Comparison of ENCODE assay signal across 8 cellular contexts in the genomic region with DNA sequence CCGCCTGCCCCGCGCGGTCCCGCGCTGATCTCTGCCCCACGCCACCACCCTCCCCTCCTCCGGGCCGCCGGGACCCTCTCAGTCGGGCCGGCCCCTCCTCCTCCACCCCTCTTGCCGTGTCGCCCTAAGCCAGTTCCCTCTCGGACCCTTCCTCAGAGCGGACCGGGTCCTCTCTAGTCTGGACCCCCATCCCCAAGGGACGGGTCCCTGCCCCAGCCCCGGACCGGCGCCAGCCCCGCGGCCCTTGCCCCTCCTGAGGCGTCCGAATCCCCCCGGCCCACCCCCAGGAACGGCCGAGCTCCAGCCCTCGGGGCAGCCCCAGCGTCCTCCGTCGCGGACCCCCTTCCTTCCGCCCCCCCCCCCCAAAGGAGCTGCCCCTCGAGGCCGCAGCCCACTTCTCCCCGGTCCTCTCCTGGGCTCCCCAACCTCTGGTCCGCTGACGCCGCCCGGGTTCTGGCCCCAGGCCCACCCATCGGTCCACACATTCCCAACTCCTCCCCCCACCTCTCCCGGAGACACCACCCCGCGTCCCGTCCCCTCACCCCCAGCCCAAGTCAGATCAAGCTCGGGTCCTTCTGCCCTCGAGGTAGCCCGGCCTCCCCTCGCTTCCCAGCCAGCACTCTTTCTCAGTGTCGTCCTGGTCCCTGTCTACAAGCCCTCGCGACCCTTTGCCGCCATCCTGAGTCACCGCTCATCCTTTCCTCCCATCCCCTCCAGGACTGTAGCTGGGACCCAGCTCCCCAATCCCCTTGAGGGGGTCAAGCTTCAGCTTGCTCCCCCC. TPM values are rescaled to one million over a fixed set of nuclear protein-coding genes. Genes with fewer than 3 reads are reported as not detected.
DNase-seq lines count a peak whose midpoint lies in the region; ATAC-seq and TF ChIP-seq lines count a peak whose summit lies in the region.

No MANE protein-coding gene starts in this region.

- H3K4me1 Mint-ChIP-seq in activated CD8-positive, alpha-beta T cell treated with anti-CD3 and anti-CD28 coated beads for 36 hours (ENCODE audit: low read depth): peaks cover 18% of the 10 kb centered on the region

- H3K27ac Mint-ChIP-seq in activated CD8-positive, alpha-beta T cell treated with anti-CD3 and anti-CD28 coated beads for 36 hours: no peak overlapping the region

- in situ Hi-C loops in KBM-7 (cut with MboI; ENCODE audit: low pct_unique_long_range_greater_than_20kb, low sequenced_read_pairs): no loop called here

- H3K4me3 Mint-ChIP-seq in activated CD8-positive, alpha-beta T cell treated with anti-CD3 and anti-CD28 coated beads for 36 hours: peak overlapping the region; percentile 68

- no peak for TF ChIP-seq CTCF in activated CD8-positive, alpha-beta T cell treated with anti-CD3 and anti-CD28 coated beads for 36 hours (IDR thresholded peaks at IDR 0.05)

- no peak for ATAC-seq in activated CD8-positive, alpha-beta T cell treated with anti-CD3 and anti-CD28 coated beads for 36 hours
- ATAC-seq in HG03039 (IDR thresholded peaks at IDR 0.05; ENCODE audit: unreplicated experiment): no peak

- DNase-seq in stimulated activated CD4-positive, alpha-beta T cell treated with anti-CD3 and anti-CD28 coated beads, Interleukin-12 subunit alpha, Interleukin-12 subunit beta, amount 100 ng/mL, for 4 hours: peak; percentile 7
- no peak for DNase-seq in stimulated activated CD4-positive, alpha-beta T cell treated with anti-CD3 and anti-CD28 coated beads, Interleukin-2, amount 100 ng/mL, for 24 hours
- no peak for DNase-seq in activated CD8-positive, alpha-beta T cell treated with anti-CD3 and anti-CD28 coated beads for 36 hours
- DNase-seq in germinal center (ENCODE audit: low spot score) (peak; percentile 6), posterior cingulate gyrus (peak in 8 of 10 donors; percentile 14 to 84 (median 18)), KBM-7 (no peak), NCI-H2107 treated with DMSO at 0.1 percent for 48 hours (lab: John Stamatoyannopoulos, UW; ENCODE audit: unreplicated experiment) (no peak)

- intact Hi-C loops in activated CD8-positive, alpha-beta T cell treated with anti-CD3 and anti-CD28 coated beads for 36 hours (cut with micrococcal nuclease): no loop called here
- intact Hi-C loops in posterior cingulate gyrus (cut with DNase I): loop anchor here (2.0 to 5.0 kb wide), 3 partner anchors 42 to 138 kb away; partner anchors contain the start of genes DDX24 and IFI27L1

- CTCF ChIA-PET in activated CD8-positive, alpha-beta T cell treated with anti-CD3 and anti-CD28 coated beads for 36 hours (lab: Charles Lee): interaction anchor here (1.0 to 3.4 kb wide), 5 partner anchors 38 to 235 kb away, joined by 3 to 25 read pairs (median 13); no protein-coding TSS in a partner anchor

- peaks cover 35% of the 10 kb centered on the region for H3K27me3 Mint-ChIP-seq in activated CD8-positive, alpha-beta T cell treated with anti-CD3 and anti-CD28 coated beads for 36 hours

- H3K36me3 Mint-ChIP-seq in activated CD8-positive, alpha-beta T cell treated with anti-CD3 and anti-CD28 coated beads for 36 hours (ENCODE audit: low read depth): no peaks in the 10 kb centered on the region

- POLR2A ChIA-PET in activated CD8-positive, alpha-beta T cell treated with anti-CD3 and anti-CD28 coated beads for 36 hours (lab: Charles Lee): interaction anchor here (0.9 to 1.0 kb wide), 2 partner anchors 42 to 44 kb away, joined by 3 to 4 read pairs; no protein-coding TSS in a partner anchor

- H3K9me3 Mint-ChIP-seq in activated CD8-positive, alpha-beta T cell treated with anti-CD3 and anti-CD28 coated beads for 36 hours: no peaks in the 10 kb centered on the region

RNA-seq across cellular contexts. Expression of gene PPP4R4, which starts 0.7 kb away (rescaled TPM):
- 1 to 10 TPM in 1 of 2 experiments, under 1 TPM in 1; 0.63 to 1.2 TPM for total RNA-seq in activated CD8-positive, alpha-beta T cell treated with anti-CD3 and anti-CD28 coated beads for 36 hours

RNA-seq across cellular contexts. Expression of gene IFI27L2, which starts 45.4 kb away (rescaled TPM):
- total RNA-seq in activated CD8-positive, alpha-beta T cell treated with anti-CD3 and anti-CD28 coated beads for 36 hours: 10 to 100 TPM; 43.0 to 44.5 TPM

Comparison
In these comparisons a context has a peak if more than half of its experiments do, and no peak if none do; other contexts are left out.
1. DNase-seq: peak in stimulated activated CD4-positive, alpha-beta T cell treated with anti-CD3 and anti-CD28 coated beads, Interleukin-12 subunit alpha, Interleukin-12 subunit beta, amount 100 ng/mL, for 4 hours (single experiment), germinal center (single experiment) and posterior cingulate gyrus (8 of 10); none in stimulated activated CD4-positive, alpha-beta T cell treated with anti-CD3 and anti-CD28 coated beads, Interleukin-2, amount 100 ng/mL, for 24 hours (0 of 2), activated CD8-positive, alpha-beta T cell treated with anti-CD3 and anti-CD28 coated beads for 36 hours (single experiment), KBM-7 (single experiment) and NCI-H2107 treated with DMSO at 0.1 percent for 48 hours (single experiment).